Comparison of ENCODE assay signal across 8 cellular contexts in the genomic region with DNA sequence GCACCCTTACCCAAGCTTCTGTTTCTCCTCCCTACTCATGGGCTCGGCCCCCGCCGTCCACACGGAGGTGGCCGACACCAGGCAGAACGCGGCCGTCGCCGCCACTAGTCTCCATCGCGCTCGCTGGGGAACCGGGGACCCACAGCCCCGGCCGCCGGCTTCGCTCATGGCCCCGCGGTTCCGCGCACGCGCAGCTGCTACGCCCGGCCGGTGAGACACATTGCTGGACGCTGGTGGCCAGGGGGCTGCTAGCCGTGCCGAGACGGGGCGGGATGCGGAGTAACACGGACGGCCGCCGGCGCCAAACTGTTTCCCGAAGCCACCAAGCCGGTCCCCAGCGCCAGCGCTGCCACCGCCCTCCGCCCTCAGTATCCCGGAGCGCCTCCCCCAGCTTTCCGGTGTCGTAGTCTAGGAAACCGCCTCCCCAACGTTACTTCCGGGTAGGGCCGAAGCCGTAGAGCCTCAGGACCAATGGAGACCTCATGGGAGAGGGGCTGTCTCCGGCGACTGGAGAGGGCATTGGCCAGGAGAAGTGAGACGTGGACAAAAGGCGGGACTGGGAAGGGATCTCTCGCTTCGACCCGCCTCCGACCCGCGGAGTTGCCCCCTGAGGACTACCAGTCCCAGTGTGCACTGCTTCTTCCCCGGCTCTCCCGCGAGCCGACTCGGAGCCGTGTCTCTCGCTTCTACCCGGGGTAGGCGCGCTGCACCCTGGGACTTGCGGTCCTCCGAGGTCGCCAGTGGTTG. TPM values are rescaled to one million over a fixed set of nuclear protein-coding genes. Genes with fewer than 3 reads are reported as not detected.
A peak's percentile ranks its signal among the peaks of the same experiment; 100 is the strongest.
DNase-seq lines count a peak whose midpoint lies in the region; ATAC-seq lines count a peak whose summit lies in the region.

A gene with protein sequence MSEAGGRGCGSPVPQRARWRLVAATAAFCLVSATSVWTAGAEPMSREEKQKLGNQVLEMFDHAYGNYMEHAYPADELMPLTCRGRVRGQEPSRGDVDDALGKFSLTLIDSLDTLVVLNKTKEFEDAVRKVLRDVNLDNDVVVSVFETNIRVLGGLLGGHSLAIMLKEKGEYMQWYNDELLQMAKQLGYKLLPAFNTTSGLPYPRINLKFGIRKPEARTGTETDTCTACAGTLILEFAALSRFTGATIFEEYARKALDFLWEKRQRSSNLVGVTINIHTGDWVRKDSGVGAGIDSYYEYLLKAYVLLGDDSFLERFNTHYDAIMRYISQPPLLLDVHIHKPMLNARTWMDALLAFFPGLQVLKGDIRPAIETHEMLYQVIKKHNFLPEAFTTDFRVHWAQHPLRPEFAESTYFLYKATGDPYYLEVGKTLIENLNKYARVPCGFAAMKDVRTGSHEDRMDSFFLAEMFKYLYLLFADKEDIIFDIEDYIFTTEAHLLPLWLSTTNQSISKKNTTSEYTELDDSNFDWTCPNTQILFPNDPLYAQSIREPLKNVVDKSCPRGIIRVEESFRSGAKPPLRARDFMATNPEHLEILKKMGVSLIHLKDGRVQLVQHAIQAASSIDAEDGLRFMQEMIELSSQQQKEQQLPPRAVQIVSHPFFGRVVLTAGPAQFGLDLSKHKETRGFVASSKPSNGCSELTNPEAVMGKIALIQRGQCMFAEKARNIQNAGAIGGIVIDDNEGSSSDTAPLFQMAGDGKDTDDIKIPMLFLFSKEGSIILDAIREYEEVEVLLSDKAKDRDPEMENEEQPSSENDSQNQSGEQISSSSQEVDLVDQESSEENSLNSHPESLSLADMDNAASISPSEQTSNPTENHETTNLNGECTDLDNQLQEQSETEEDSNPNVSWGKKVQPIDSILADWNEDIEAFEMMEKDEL (minus strand): TSS at position 380 of the 747 bp plus-strand sequence. CDS start 212 bp downstream, at position 168.

- H3K4me1 Mint-ChIP-seq in immature natural killer cell, result peaks cover 29 to 48% of the 10 kb centered on the region in 2 donors

- no peaks in the 10 kb centered on the region for H3K9me3 Mint-ChIP-seq in immature natural killer cell

- no peaks in the 10 kb centered on the region for H3K36me3 Mint-ChIP-seq in immature natural killer cell

- peak; percentile 98 for DNase-seq in AG08396 (ENCODE audit: low spot score)
- DNase-seq in NCI-H345 treated with DMSO at 0.1 percent for 48 hours (lab: John Stamatoyannopoulos, UW; ENCODE audit: unreplicated experiment), result peak; percentile 99
- peak; percentile 92 to 97 (median 96) for DNase-seq in activated CD4-positive, CD25-positive, alpha-beta regulatory T cell (lab: John Stamatoyannopoulos, UW)
- peak; percentile 99 for DNase-seq in central memory CD4-positive, alpha-beta T cell
- DNase-seq in immature natural killer cell, result peak; percentile 98 to 99 (median 99)
- peak; percentile 97 for DNase-seq in smooth muscle cell of the brain vasculature (ENCODE audit: low read depth, low spot score)

- H3K27ac Mint-ChIP-seq in immature natural killer cell, result peak within 1 kb of the TSS; percentile 89 to 95 (median 92)

- peak within 1 kb of the TSS; percentile 94 to 97 (median 95) for H3K4me3 Mint-ChIP-seq in immature natural killer cell

- peaks cover 0 to 14% (median 1%) of the 10 kb centered on the region in 3 donors for H3K27me3 Mint-ChIP-seq in immature natural killer cell (ENCODE audit: low read depth in 3 of 3)

- ATAC-seq in GM19023 (IDR thresholded peaks at IDR 0.05; ENCODE audit: unreplicated experiment), result peak; percentile 94
- ATAC-seq in HG03280 (IDR thresholded peaks at IDR 0.05; ENCODE audit: unreplicated experiment), result peak; percentile 90

RNA-seq across cellular contexts. Expression of the gene that starts here (rescaled TPM):
- polyA plus RNA-seq in immature natural killer cell, result 1 to 10 TPM; 4.8 to 8.0 (median 6.1) TPM

Comparison
In these comparisons a context has a peak if more than half of its experiments do, and no peak if none do; other contexts are left out.
1. Peak in every context shown above with its lines: DNase-seq and ATAC-seq.